In genomic region chr11:105609341-105609781, GRCh38 we compare ENCODE assay signal across 8 cellular contexts. TPM values are rescaled to one million over a fixed set of nuclear protein-coding genes. Genes with fewer than 3 reads are reported as not detected.
DNase-seq lines count a peak whose midpoint lies in the region; ATAC-seq and TF ChIP-seq lines count a peak whose summit lies in the region.

No MANE protein-coding gene starts in this region.

- no peaks in the 10 kb centered on the region for H3K36me3 ChIP-seq in IMR-90 (ENCODE audit: control insufficient read depth, insufficient read depth, low read length)

- H3K27me3 ChIP-seq in IMR-90 (ENCODE audit: control insufficient read depth, insufficient read depth, low read length) = no peaks in the 10 kb centered on the region

- H3K27ac Mint-ChIP-seq in activated T-helper 17 cell treated with anti-CD3 and anti-CD28 coated beads, Interleukin-2, amount 50 U/mL, for 72 hours = no peak overlapping the region

- CTCF ChIA-PET in IMR-90 (lab: Yijun Ruan, JAX) = no interaction called here

- DNase-seq in NCI-H1092 treated with DMSO at 0.1 percent for 48 hours (lab: John Stamatoyannopoulos, UW) = peak; percentile 25
- DNase-seq in NCI-H1092 (lab: John Stamatoyannopoulos, UW) = no peak
- DNase-seq in IMR-90 = peak; percentile 17
- DNase-seq in iris pigment epithelial cell (ENCODE audit: low read depth) = peak; percentile 60
- no peak for DNase-seq in T1000 (lab: John Stamatoyannopoulos, UW)

- H3K36me3 Mint-ChIP-seq in activated T-helper 17 cell treated with anti-CD3 and anti-CD28 coated beads, Interleukin-2, amount 50 U/mL, for 72 hours (ENCODE audit: low read depth) = no peaks in the 10 kb centered on the region

- in situ Hi-C loops in IMR-90 (cut with MboI; ENCODE audit: low sequenced_read_pairs) = no loop called here

- dilution Hi-C loops in IMR-90 (cut with HindIII; ENCODE audit: low sequenced_read_pairs, unreplicated experiment) = no loop called here

- H2AFZ ChIP-seq in IMR-90 (replicated peaks; ENCODE audit: low read length, poor library complexity) = peak overlapping the region; percentile 72

- no peaks in the 10 kb centered on the region for H3K4me1 Mint-ChIP-seq in activated T-helper 17 cell treated with anti-CD3 and anti-CD28 coated beads, Interleukin-2, amount 50 U/mL, for 72 hours

- no peak overlapping the region for H4K8ac ChIP-seq in IMR-90 (ENCODE audit: low read depth in 2 of 2, low read length in 2 of 2)

- H3K18ac ChIP-seq in IMR-90 (ENCODE audit: low read depth, low read length) = no peak overlapping the region

- no peak overlapping the region for H2BK120ac ChIP-seq in IMR-90 (ENCODE audit: low read depth, low read length)

- no peak overlapping the region for H2BK20ac ChIP-seq in IMR-90 (ENCODE audit: low read depth, low read length)

- no peak overlapping the region for H4K91ac ChIP-seq in IMR-90 (ENCODE audit: insufficient read depth, low read depth, low read length)

- H3K14ac ChIP-seq in IMR-90 (replicated peaks; ENCODE audit: low read depth, low read length) = no peak overlapping the region

- H3K4me2 ChIP-seq in IMR-90 (ENCODE audit: low read depth, low read length) = peak overlapping the region; percentile 57

- POLR2A ChIA-PET in IMR-90 (lab: Charles Lee; ENCODE audit: unreplicated experiment) = no interaction called here

- peak overlapping the region; percentile 62 for H3K4me3 Mint-ChIP-seq in activated T-helper 17 cell treated with anti-CD3 and anti-CD28 coated beads, Interleukin-2, amount 50 U/mL, for 72 hours

- H3K4ac ChIP-seq in IMR-90 (ENCODE audit: low read depth, low read length) = 0 out of 2 replicates have a peak overlapping the region, but pooled peaks have one; percentile 32

- H3K27ac ChIP-seq in IMR-90 (ENCODE audit: insufficient read depth, low read length) = no peak overlapping the region

- peak; percentile 19; the same call in 1 of the 2 replicates for TF ChIP-seq CTCF in IMR-90 (conservative IDR thresholded peaks at IDR 0.05; ENCODE audit: low read depth, low read length)

- no peak overlapping the region for H4K5ac ChIP-seq in IMR-90 (ENCODE audit: low read depth, low read length)

- H4K20me1 ChIP-seq in IMR-90 (ENCODE audit: insufficient read depth, low read length) = no peaks in the 10 kb centered on the region

- intact Hi-C loops in IMR-90 (cut with micrococcal nuclease) = no loop called here

- no TSS peak for BruUV-seq in IMR-90 (replicated peaks; lab: Mats Ljungman, UMichigan)

- H2BK5ac ChIP-seq in IMR-90 (ENCODE audit: low read depth, low read length, poor library complexity, severe bottlenecking) = no peak overlapping the region

- no peak overlapping the region for H2BK15ac ChIP-seq in IMR-90 (ENCODE audit: low read depth, low read length)

- TF ChIP-seq POLR2A in IMR-90 (IDR thresholded peaks at IDR 0.05; ENCODE audit: low read depth, low read length) = no peak

- H2AK5ac ChIP-seq in IMR-90 (ENCODE audit: low read depth, low read length) = no peak overlapping the region

- 0 out of 2 replicates have a peak, but pooled peaks cover 4% of the 10 kb centered on the region for H3K9me1 ChIP-seq in IMR-90 (ENCODE audit: insufficient read depth, low read length)

- no peak overlapping the region for H3K9ac ChIP-seq in IMR-90 (ENCODE audit: low read depth, low read length)

- no peak for TF ChIP-seq RAD21 in IMR-90 (IDR thresholded peaks at IDR 0.05; ENCODE audit: low read length)

- H3K4me3 ChIP-seq in IMR-90 (ENCODE audit: insufficient read depth, low read depth, low read length) = no peak overlapping the region

- H3K27me3 Mint-ChIP-seq in activated T-helper 17 cell treated with anti-CD3 and anti-CD28 coated beads, Interleukin-2, amount 50 U/mL, for 72 hours = peaks cover 38% of the 10 kb centered on the region

- H3K4me1 ChIP-seq in IMR-90 (ENCODE audit: control insufficient read depth, insufficient read depth, low read length) = no peaks in the 10 kb centered on the region

- H3K56ac ChIP-seq in IMR-90 (ENCODE audit: extremely low read depth, insufficient read depth, low read length) = no peak overlapping the region

- peak overlapping the region; percentile 52; the same call in 1 of the 2 replicates for H3K23ac ChIP-seq in IMR-90 (ENCODE audit: low read depth, low read length)

- H3K79me1 ChIP-seq in IMR-90 (ENCODE audit: low read depth in 1 of 2, low read length in 2 of 2) = peaks cover 0 to 7% of the 10 kb centered on the region in 2 experiments; a peak in 1 of 4 replicates

- ATAC-seq in GM21515 (IDR thresholded peaks at IDR 0.05; ENCODE audit: unreplicated experiment) = peak; percentile 81
- ATAC-seq in IMR-90 (ENCODE audit: low read depth) = peak; percentile 22; the same call in 1 of the 2 replicates
- peak; percentile 55 for ATAC-seq in activated T-helper 17 cell treated with anti-CD3 and anti-CD28 coated beads, Interleukin-2, amount 50 U/mL, for 72 hours (replicated peaks)
- ATAC-seq in HG02884 (IDR thresholded peaks at IDR 0.05; ENCODE audit: unreplicated experiment) = no peak

- no peak overlapping the region for H2AK9ac ChIP-seq in IMR-90 (replicated peaks; ENCODE audit: low read depth, low read length, poor library complexity)

- H3K9me3 Mint-ChIP-seq in activated T-helper 17 cell treated with anti-CD3 and anti-CD28 coated beads, Interleukin-2, amount 50 U/mL, for 72 hours = no peaks in the 10 kb centered on the region

- no CpG with 5 or more reads among the region's 7 CpGs for WGBS in IMR-90 (ENCODE audit: extremely low coverage in 2 of 2, insufficient read length in 1 of 2), 2 experiments

- no peaks in the 10 kb centered on the region for H3K9me3 ChIP-seq in IMR-90 (ENCODE audit: control insufficient read depth, insufficient read depth, low read length)

TF ChIP-seq in IMR-90, 13 proteins besides CTCF, POLR2A, EP300 and RAD21:
- TF ChIP-seq RCOR1 (IDR thresholded peaks at IDR 0.05; ENCODE audit: insufficient replicate concordance, low read length) (no peak), CEBPB (IDR thresholded peaks at IDR 0.05; ENCODE audit: low read depth, low read length) (no peak), MAFK (IDR thresholded peaks at IDR 0.05; ENCODE audit: low read depth, low read length) (no peak), BHLHE40 (IDR thresholded peaks at IDR 0.05; ENCODE audit: low read depth, low read length) (no peak), ELK1 (IDR thresholded peaks at IDR 0.05; ENCODE audit: borderline replicate concordance, low read depth, low read length) (no peak), SMC3 (IDR thresholded peaks at IDR 0.05; ENCODE audit: low read depth, low read length) (no peak), FOS (IDR thresholded peaks at IDR 0.05; ENCODE audit: low read depth, low read length) (no peak), MXI1 (IDR thresholded peaks at IDR 0.05; ENCODE audit: borderline replicate concordance, low read depth, low read length) (no peak), RFX5 (IDR thresholded peaks at IDR 0.05; ENCODE audit: low read depth, low read length) (no peak), CHD1 (IDR thresholded peaks at IDR 0.05; ENCODE audit: low read depth, low read length) (no peak), NFE2L2 (IDR thresholded peaks at IDR 0.05; ENCODE audit: low read depth, low read length) (no peak), MAZ (IDR thresholded peaks at IDR 0.05; ENCODE audit: borderline replicate concordance, low read depth, low read length) (no peak), USF2 (IDR thresholded peaks at IDR 0.05; ENCODE audit: low read depth, low read length) (no peak)

RNA-seq across cellular contexts. Expression of gene GRIA4, which starts 0.5 kb away (rescaled TPM):
- 0.36 and 0.56 TPM in 2 replicates for total RNA-seq in IMR-90 (2012; rRNA removed)
- polyA plus RNA-seq in IMR-90 (2012; rRNA removed) = 0.14 and 1.0 TPM in 2 replicates
- polyA plus RNA-seq in IMR-90 (2012; cell fraction: cytosol; rRNA removed) = 0.02 and 0.12 TPM in 2 replicates
- 0.03 and 0.14 TPM in 2 replicates for polyA plus RNA-seq in IMR-90 (2012; cell fraction: nucleus; rRNA removed; ENCODE audit: low replicate concordance)
- not detected for total RNA-seq in activated T-helper 17 cell treated with anti-CD3 and anti-CD28 coated beads, Interleukin-2, amount 50 U/mL, for 72 hours

Comparison
In these comparisons a context has a peak if more than half of its experiments do, and no peak if none do; other contexts are left out.
1. DNase-seq: peak in NCI-H1092 treated with DMSO at 0.1 percent for 48 hours (single experiment), IMR-90 (single experiment) and iris pigment epithelial cell (single experiment); none in NCI-H1092 (single experiment) and T1000 (single experiment).